Comparison of ENCODE assay signal across 8 cellular contexts in genomic region chr3:104291437-104291851, GRCh38.
DNase-seq lines count a peak whose midpoint lies in the region; TF ChIP-seq lines count a peak whose summit lies in the region.

No MANE protein-coding gene starts in this region.

- TF ChIP-seq CTCF in GM13977 (IDR thresholded peaks at IDR 0.05; ENCODE audit: extremely low read depth, insufficient read depth, missing control alignments) (no peak), liver (IDR thresholded peaks at IDR 0.05; ENCODE audit: low read depth, low read length, missing input control) (no peak), endothelial cell (IDR thresholded peaks at IDR 0.05; ENCODE audit: unreplicated experiment) (no peak)

- H3K27me3 Mint-ChIP-seq in endothelial cell (ENCODE audit: unreplicated experiment) = no peaks in the 10 kb centered on the region

- in situ Hi-C loops in GM13977 (cut with MboI; ENCODE audit: low pct_unique_long_range_greater_than_20kb, low sequenced_read_pairs, unreplicated experiment) = no loop called here

- intact Hi-C loops in posterior cingulate gyrus (cut with DNase I) = no loop called here

- H3K4me3 ChIP-seq in SK-N-MC (peak overlapping the region; percentile 51), liver (ENCODE audit: low read depth in 1 of 3, low read length in 3 of 3) (peak overlapping the region; percentile 33 to 49 (median 42))

- no peaks in the 10 kb centered on the region for H3K9me3 Mint-ChIP-seq in endothelial cell (ENCODE audit: unreplicated experiment)

- WGBS in liver = 12% methylated on average over 3 of the region's 3 CpGs

- H3K27ac ChIP-seq in SK-N-MC (no peak overlapping the region), liver (ENCODE audit: low read depth in 1 of 2, low read length in 2 of 2) (peak overlapping the region; percentile 11 to 46)

- H3K27me3 ChIP-seq in liver (ENCODE audit: control insufficient read depth in 4 of 4, insufficient read depth in 4 of 4, low read length in 3 of 4) = no peaks in the 10 kb centered on the region

- no peak for TF ChIP-seq RAD21 in liver (IDR thresholded peaks at IDR 0.05)

- peak overlapping the region; percentile 7 for H3K9ac ChIP-seq in SK-N-MC (ENCODE audit: insufficient read length)
- peak overlapping the region in 1 of 2 donors; percentile 14 for H3K9ac ChIP-seq in liver (ENCODE audit: low read depth in 1 of 2, low read length in 2 of 2)

- H3K4me1 ChIP-seq in liver (ENCODE audit: control insufficient read depth in 4 of 4, insufficient read depth in 4 of 4, low read length in 3 of 4) = peaks cover 0 to 15% (median 0%) of the 10 kb centered on the region in 4 donors

- H3K4me1 Mint-ChIP-seq in endothelial cell (ENCODE audit: unreplicated experiment) = no peaks in the 10 kb centered on the region

- H3K4me3 Mint-ChIP-seq in endothelial cell (ENCODE audit: unreplicated experiment) = no peak overlapping the region

- H3K36me3 ChIP-seq in SK-N-MC (ENCODE audit: insufficient read depth, low read length) (no peaks in the 10 kb centered on the region), liver (ENCODE audit: control insufficient read depth in 4 of 4, insufficient read depth in 3 of 4, low read depth in 1 of 4, low read length in 3 of 4) (no peaks in the 10 kb centered on the region)

- H3K27ac Mint-ChIP-seq in endothelial cell (ENCODE audit: unreplicated experiment) = no peak overlapping the region

- H3K9me3 ChIP-seq in SK-N-MC (ENCODE audit: low read depth, low read length) = no peaks in the 10 kb centered on the region
- peaks cover 0 to 3% (median 0%) of the 10 kb centered on the region in 4 donors for H3K9me3 ChIP-seq in liver (ENCODE audit: control insufficient read depth in 4 of 4, low read length in 3 of 4)

- peak; percentile 4 for DNase-seq in GM13977 (ENCODE audit: low spot score)
- peak; percentile 40 for DNase-seq in H4 (ENCODE audit: low spot score)
- no peak for DNase-seq in SK-N-MC (ENCODE audit: low read depth, low spot score)
- DNase-seq in posterior cingulate gyrus = no peak
- no peak for DNase-seq in NCI-H2171 (lab: John Stamatoyannopoulos, UW)
- no peak for DNase-seq in endothelial cell (ENCODE audit: low spot score)
- DNase-seq in effector CD4-positive, alpha-beta T cell = no peak

- H3K36me3 Mint-ChIP-seq in endothelial cell (ENCODE audit: low read depth, unreplicated experiment) = no peaks in the 10 kb centered on the region

TF ChIP-seq in liver, 16 proteins besides CTCF, POLR2A, EP300 and RAD21:
- peak; percentile 26 for TF ChIP-seq ATF3 (IDR thresholded peaks at IDR 0.05)
- no peak for TF ChIP-seq TAF1 (conservative IDR thresholded peaks at IDR 0.05)
- TF ChIP-seq, protein P1, sequence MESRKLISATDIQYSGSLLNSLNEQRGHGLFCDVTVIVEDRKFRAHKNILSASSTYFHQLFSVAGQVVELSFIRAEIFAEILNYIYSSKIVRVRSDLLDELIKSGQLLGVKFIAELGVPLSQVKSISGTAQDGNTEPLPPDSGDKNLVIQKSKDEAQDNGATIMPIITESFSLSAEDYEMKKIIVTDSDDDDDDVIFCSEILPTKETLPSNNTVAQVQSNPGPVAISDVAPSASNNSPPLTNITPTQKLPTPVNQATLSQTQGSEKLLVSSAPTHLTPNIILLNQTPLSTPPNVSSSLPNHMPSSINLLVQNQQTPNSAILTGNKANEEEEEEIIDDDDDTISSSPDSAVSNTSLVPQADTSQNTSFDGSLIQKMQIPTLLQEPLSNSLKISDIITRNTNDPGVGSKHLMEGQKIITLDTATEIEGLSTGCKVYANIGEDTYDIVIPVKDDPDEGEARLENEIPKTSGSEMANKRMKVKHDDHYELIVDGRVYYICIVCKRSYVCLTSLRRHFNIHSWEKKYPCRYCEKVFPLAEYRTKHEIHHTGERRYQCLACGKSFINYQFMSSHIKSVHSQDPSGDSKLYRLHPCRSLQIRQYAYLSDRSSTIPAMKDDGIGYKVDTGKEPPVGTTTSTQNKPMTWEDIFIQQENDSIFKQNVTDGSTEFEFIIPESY (IDR thresholded peaks at IDR 0.05) = no peak
- no peak for TF ChIP-seq FOXA2 (IDR thresholded peaks at IDR 0.05)
- TF ChIP-seq JUND (IDR thresholded peaks at IDR 0.05) = peak; percentile 33 to 81
- no peak for TF ChIP-seq FOXA1 (IDR thresholded peaks at IDR 0.05)
- peak; percentile 73 to 80 for TF ChIP-seq HNF4A (conservative IDR thresholded peaks at IDR 0.05)
- peak in 1 of 2 donors; percentile 57 for TF ChIP-seq EGR1 (IDR thresholded peaks at IDR 0.05; ENCODE audit: low read depth in 2 of 2)
- TF ChIP-seq YY1 (IDR thresholded peaks at IDR 0.05) = no peak
- TF ChIP-seq HNF4G (IDR thresholded peaks at IDR 0.05) = peak; percentile 20
- TF ChIP-seq RXRA (IDR thresholded peaks at IDR 0.05) = peak; percentile 50 to 72
- TF ChIP-seq SP1 (IDR thresholded peaks at IDR 0.05) = peak; percentile 59
- TF ChIP-seq NR2F2 (IDR thresholded peaks at IDR 0.05) = peak; percentile 21
- TF ChIP-seq GABPA (IDR thresholded peaks at IDR 0.05 in 1 of 2, conservative IDR thresholded peaks at IDR 0.05 in 1 of 2) = no peak
- no peak for TF ChIP-seq REST (IDR thresholded peaks at IDR 0.05)
- peak; percentile 23 for TF ChIP-seq MAX (IDR thresholded peaks at IDR 0.05)

Comparison
In these comparisons a context has a peak if more than half of its experiments do, and no peak if none do; other contexts are left out.
1. DNase-seq: peak in GM13977 (single experiment) and H4 (single experiment); none in SK-N-MC (single experiment), posterior cingulate gyrus (0 of 10), NCI-H2171 (single experiment), endothelial cell (single experiment) and effector CD4-positive, alpha-beta T cell (single experiment).